ENCODE assay signal across 8 cellular contexts in genomic region chr2:142865924-142866323, GRCh38. TPM values are rescaled to one million over a fixed set of nuclear protein-coding genes. Genes with fewer than 3 reads are reported as not detected.
A peak's percentile ranks its signal among the peaks of the same experiment; 100 is the strongest.
DNase-seq lines count a peak whose midpoint lies in the region; ATAC-seq and TF ChIP-seq lines count a peak whose summit lies in the region.

No MANE protein-coding gene starts in this region.

- ATAC-seq in GM19463 (IDR thresholded peaks at IDR 0.05; ENCODE audit: unreplicated experiment) (peak; percentile 97), HG03432 (IDR thresholded peaks at IDR 0.05; ENCODE audit: unreplicated experiment) (peak; percentile 88), body of pancreas (no peak)

- no peaks in the 10 kb centered on the region for H3K36me3 ChIP-seq in body of pancreas (replicated peaks in 1 of 2; ENCODE audit: insufficient read depth in 1 of 2, low read depth in 2 of 2)

- TF ChIP-seq CTCF in body of pancreas (IDR thresholded peaks at IDR 0.05), result no peak

- DNase-seq in Ammon's horn (ENCODE audit: low spot score) (peak; percentile 49), dermis blood vessel endothelial cell (peak; percentile 23), T-helper 1 cell (no peak), body of pancreas (no peak), midbrain (lab: John Stamatoyannopoulos, UW) (no peak), cerebellar nuclear complex (lab: John Stamatoyannopoulos, UW) (no peak)

- intact Hi-C loops in body of pancreas (cut with DNase I), result no loop called here

- no peaks in the 10 kb centered on the region for H3K9me3 ChIP-seq in body of pancreas

- H3K4me3 ChIP-seq in body of pancreas, result no peak overlapping the region

- WGBS in body of pancreas, 2 donors, result 22 to 30% methylated on average over 1 of the region's 1 CpG

- H3K27me3 ChIP-seq in body of pancreas, result no peaks in the 10 kb centered on the region

- no peak for TF ChIP-seq POLR2A in body of pancreas (IDR thresholded peaks at IDR 0.05)

- peak overlapping the region in 1 of 4 donors; percentile 44 for H3K27ac ChIP-seq in body of pancreas

- H3K4me1 ChIP-seq in body of pancreas, result peaks cover 5% of the 10 kb centered on the region

RNA-seq across cellular contexts. Expression of gene KYNU, which starts 11.5 kb away (rescaled TPM):
- total RNA-seq in dermis blood vessel endothelial cell (0.17 TPM in 1 of 2 replicates, not detected in the other), body of pancreas (under 1 TPM; 0.33 to 0.78 TPM)

Comparison
In these comparisons a context has a peak if more than half of its experiments do, and no peak if none do; other contexts are left out.
1. DNase-seq: peak in Ammon's horn (single experiment) and dermis blood vessel endothelial cell (single experiment); none in T-helper 1 cell (0 of 5), body of pancreas (0 of 4), midbrain (single experiment) and cerebellar nuclear complex (0 of 2).